Comparison of ENCODE assay signal across 17 cellular contexts in the genomic region with DNA sequence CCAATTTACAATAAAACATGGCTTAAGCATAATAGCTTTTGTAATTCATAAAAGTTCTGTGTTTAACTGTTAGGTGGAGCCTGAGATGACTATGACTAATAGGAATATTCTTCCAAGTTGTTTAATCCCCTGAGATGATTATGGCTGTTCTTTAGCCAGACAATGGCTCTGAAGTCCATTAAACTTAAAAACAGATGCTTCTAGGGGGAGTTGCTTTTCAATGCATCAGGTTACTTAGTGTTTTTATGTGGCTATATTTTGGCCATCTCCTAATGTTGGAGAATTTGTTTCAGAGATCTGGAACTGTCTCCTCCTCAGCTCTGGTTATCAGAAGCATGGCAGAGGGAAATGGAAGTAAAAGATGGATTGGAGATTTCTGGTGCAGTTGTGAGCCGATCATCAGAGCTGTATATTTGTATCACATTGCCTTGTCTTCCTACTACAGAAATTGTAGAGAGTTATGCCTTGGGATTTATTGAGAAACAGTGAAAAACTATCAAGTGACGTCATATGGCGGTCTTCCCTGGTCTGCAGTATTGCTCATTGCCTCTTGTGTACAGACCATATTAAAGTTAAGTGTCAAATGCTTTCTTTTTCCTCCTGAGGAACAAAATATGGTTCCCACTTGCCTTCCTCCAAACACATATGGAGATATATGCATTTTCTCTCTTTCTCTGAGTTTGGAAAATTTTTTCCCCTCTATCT. TPM values are rescaled to one million over a fixed set of nuclear protein-coding genes. Genes with fewer than 3 reads are reported as not detected.
DNase-seq lines count a peak whose midpoint lies in the region; ATAC-seq and TF ChIP-seq lines count a peak whose summit lies in the region.
"Had no signal": no experiment of that assay in that cellular context is flagged by ENCODE, and none has a peak within 500 bp of the region (broad histone marks: within the 10 kb centered on the region; RNA-seq: fewer than 3 reads in every experiment).

No MANE protein-coding gene starts in this region.

- CTCF ChIA-PET in BJ (lab: Yijun Ruan, JAX): interaction anchor here (1.4 to 1.8 kb wide), 2 partner anchors 13 to 96 kb away, joined by 5 read pairs; no protein-coding TSS in a partner anchor

- H3K4me1 ChIP-seq in RWPE2 (ENCODE audit: insufficient read depth, poor library complexity, severe bottlenecking): peaks cover 36% of the 10 kb centered on the region

- H3K27ac Mint-ChIP-seq in osteocyte (ENCODE audit: unreplicated experiment): peak overlapping the region; percentile 20
- H3K27ac Mint-ChIP-seq: WTC11 had no signal

- TF ChIP-seq CTCF in BJ (IDR thresholded peaks at IDR 0.05; ENCODE audit: insufficient read depth, low read depth, low read length) (no peak), RWPE2 (IDR thresholded peaks at IDR 0.05; ENCODE audit: poor library complexity, severe bottlenecking) (no peak), fibroblast of pulmonary artery (IDR thresholded peaks at IDR 0.05; ENCODE audit: low read length, missing control alignments) (no peak), osteocyte (IDR thresholded peaks at IDR 0.05) (no peak)

- peak overlapping the region; percentile 72 for H3K27ac ChIP-seq in RWPE2 (ENCODE audit: poor library complexity, severe bottlenecking)
- H3K27ac ChIP-seq: C4-2B, ovary had no signal

- no peak overlapping the region for H3K4me3 Mint-ChIP-seq in osteocyte (ENCODE audit: unreplicated experiment)
- H3K4me3 Mint-ChIP-seq: WTC11 had no signal

- H3K4me3 ChIP-seq in BJ (ENCODE audit: low read depth, low read length) (no peak overlapping the region), RWPE2 (ENCODE audit: severe bottlenecking) (no peak overlapping the region), fibroblast of pulmonary artery (replicated peaks; ENCODE audit: low read depth, low read length) (peak overlapping the region; percentile 30)
- H3K4me3 ChIP-seq: HAP-1, ovary had no signal

- no peaks in the 10 kb centered on the region for H3K27me3 Mint-ChIP-seq in osteocyte (ENCODE audit: unreplicated experiment)

- H3K9me3 Mint-ChIP-seq in osteocyte (ENCODE audit: unreplicated experiment): peaks cover 4% of the 10 kb centered on the region

- POLR2A ChIA-PET in BJ (lab: Charles Lee): interaction anchor here (0.6 to 0.7 kb wide), 2 partner anchors 13 to 24 kb away, joined by 3 to 4 read pairs; no protein-coding TSS in a partner anchor

- peak; percentile 26 for DNase-seq in BJ (ENCODE audit: low read depth)
- DNase-seq in RWPE2 (ENCODE audit: low spot score): no peak
- DNase-seq in fibroblast of pulmonary artery (ENCODE audit: low read depth): peak; percentile 71
- DNase-seq in osteocyte (ENCODE audit: extremely low spot score, unreplicated experiment): no peak
- DNase-seq in stimulated activated CD4-positive, alpha-beta T cell treated with anti-CD3 and anti-CD28 coated beads, Interleukin-2, amount 100 ng/mL, for 48 hours: no peak
- no peak for DNase-seq in NCI-H748 (lab: John Stamatoyannopoulos, UW; ENCODE audit: unreplicated experiment)
- DNase-seq: activated T-cell treated with anti-CD3 and anti-CD28 coated beads, Interleukin-2, amount 50 U/mL, for 1 hour; erythroblast; Karpas-422; ovary had no signal

- H3K36me3 Mint-ChIP-seq in osteocyte (ENCODE audit: unreplicated experiment): peaks cover 2% of the 10 kb centered on the region

- no peaks in the 10 kb centered on the region for H3K9me3 ChIP-seq in RWPE2 (ENCODE audit: severe bottlenecking)
- H3K9me3 ChIP-seq: HAP-1, ovary, tibial nerve had no signal

- peaks cover 30% of the 10 kb centered on the region for H3K4me1 Mint-ChIP-seq in osteocyte (ENCODE audit: unreplicated experiment)

- H3K27me3 ChIP-seq in BJ (ENCODE audit: control insufficient read depth, insufficient read depth, low read length) (no peaks in the 10 kb centered on the region), RWPE2 (ENCODE audit: insufficient read depth, poor library complexity, severe bottlenecking) (no peaks in the 10 kb centered on the region)
- H3K27me3 ChIP-seq: ovary, tibial nerve had no signal

- peak; percentile 82 for ATAC-seq in RWPE2 (ENCODE audit: low read depth)
- ATAC-seq in GM21447 (IDR thresholded peaks at IDR 0.05; ENCODE audit: unreplicated experiment): no peak
- no peak for ATAC-seq in GM18517 (IDR thresholded peaks at IDR 0.05; ENCODE audit: unreplicated experiment)
- ATAC-seq: left lobe of liver, WTC11 had no signal

- H3K36me3 ChIP-seq in BJ (ENCODE audit: control insufficient read depth, insufficient read depth, low read length) (no peaks in the 10 kb centered on the region), RWPE2 (ENCODE audit: low read depth) (peaks cover 4% of the 10 kb centered on the region; the same call in 1 of the 2 replicates)
- H3K36me3 ChIP-seq: HAP-1, ovary had no signal

RNA-seq across cellular contexts. Expression of gene SGMS2, which starts 29.7 kb away (rescaled TPM):
- 22.6 and 40.0 TPM in 2 replicates for polyA plus RNA-seq in BJ (2011; rRNA removed)
- 47.5 and 49.8 TPM in 2 replicates for polyA minus RNA-seq in BJ (2011; rRNA and poly(A)+ RNA removed)
- total RNA-seq in osteocyte: 15.6 and 17.1 TPM in 2 replicates

Comparison
In these comparisons a context has a peak if more than half of its experiments do, and no peak if none do; other contexts are left out.
1. DNase-seq: peak in BJ (single experiment) and fibroblast of pulmonary artery (single experiment); none in RWPE2 (single experiment), osteocyte (single experiment), stimulated activated CD4-positive, alpha-beta T cell treated with anti-CD3 and anti-CD28 coated beads, Interleukin-2, amount 100 ng/mL, for 48 hours (0 of 2) and NCI-H748 (single experiment).